ENCODE assay signal across 8 cellular contexts in the genomic region with DNA sequence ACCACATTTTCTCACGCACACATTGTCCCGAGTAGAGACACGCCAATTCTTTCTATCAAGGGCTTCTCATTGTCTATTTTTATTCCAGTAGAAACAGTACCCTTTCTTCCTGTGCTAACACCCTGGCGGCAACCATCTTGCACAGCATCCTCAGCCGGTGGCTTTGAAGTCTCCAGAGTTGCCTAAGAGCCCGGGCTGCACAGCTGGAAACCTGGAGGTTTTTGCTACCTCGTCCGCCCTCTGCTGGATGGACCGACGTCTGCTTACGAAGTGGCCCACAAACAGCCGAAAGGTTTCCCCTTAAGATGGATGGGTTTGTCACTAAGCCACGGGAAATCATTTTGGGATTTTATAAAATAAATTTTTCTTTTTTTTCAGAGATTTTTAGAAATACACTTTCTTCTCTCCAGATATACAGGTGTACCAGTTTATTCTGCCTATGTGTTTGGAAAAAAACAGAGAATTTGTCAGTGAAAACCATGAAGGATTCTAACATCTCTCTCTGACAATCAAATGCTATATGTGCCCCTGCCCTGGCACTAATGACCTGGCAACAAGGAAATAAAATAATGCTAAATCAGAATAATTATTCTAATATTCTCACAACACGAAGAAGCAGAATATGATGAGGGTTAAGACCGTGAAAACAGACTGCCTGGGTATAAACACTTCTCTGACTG.
DNase-seq lines count a peak whose midpoint lies in the region; ATAC-seq, FAIRE-seq and TF ChIP-seq lines count a peak whose summit lies in the region.

No MANE protein-coding gene starts in this region.

- FAIRE-seq in A204.1 (lab: Jason Lieb, UNC) = peak; percentile 86
- FAIRE-seq in bronchial epithelial cell (lab: Jason Lieb, UNC) = no peak
- FAIRE-seq in kidney (lab: Jason Lieb, UNC) = peak; percentile 85

- CTCF ChIA-PET in WTC11 (lab: Charles Lee) = interaction anchor here (0.7 to 2.8 kb wide), 15 partner anchors 8 to 981 kb away, joined by 3 to 11 read pairs (median 4); no protein-coding TSS in a partner anchor

- DNase-seq in NCI-H2171 treated with DMSO at 0.1 percent for 48 hours (lab: John Stamatoyannopoulos, UW) (peak; percentile 79), WTC11 (ENCODE audit: low spot score) (peak; percentile 94), bronchial epithelial cell (ENCODE audit: low read depth) (peak; percentile 85), kidney (peak; percentile 88)
- DNase-seq in stimulated activated CD4-positive, alpha-beta T cell treated with anti-CD3 and anti-CD28 coated beads, Interleukin-2, amount 100 ng/mL, for 24 hours = peak; percentile 67 to 77

- H3K9me3 ChIP-seq in kidney (ENCODE audit: control insufficient read depth in 1 of 2, low read length in 2 of 2) = no peaks in the 10 kb centered on the region

- no peaks in the 10 kb centered on the region for H3K27me3 ChIP-seq in bronchial epithelial cell (ENCODE audit: control insufficient read depth, insufficient read depth, low read length)

- intact Hi-C loops in kidney (cut with DNase I) = no loop called here

- H3K9me3 Mint-ChIP-seq in WTC11 = peaks cover 7% of the 10 kb centered on the region; the same call in 1 of the 2 replicates

- no peak overlapping the region for H3K27ac ChIP-seq in kidney (ENCODE audit: low read depth in 2 of 2, low read length in 2 of 2)

- peak; percentile 62 for TF ChIP-seq CTCF in WTC11 (IDR thresholded peaks at IDR 0.05)
- TF ChIP-seq CTCF in bronchial epithelial cell (IDR thresholded peaks at IDR 0.05; ENCODE audit: insufficient read depth, low read length, severe bottlenecking) = peak; percentile 77
- peak; percentile 77 for TF ChIP-seq CTCF in kidney (IDR thresholded peaks at IDR 0.05; ENCODE audit: borderline replicate concordance, extremely low read depth, insufficient read depth)

- no peak overlapping the region for H3K9ac ChIP-seq in kidney (ENCODE audit: low read length in 2 of 2)

- POLR2A ChIA-PET in WTC11 (lab: Charles Lee) = no interaction called here

- H3K4me3 ChIP-seq in bronchial epithelial cell (ENCODE audit: low read depth, low read length) (no peak overlapping the region), kidney (ENCODE audit: low read length in 2 of 2) (no peak overlapping the region)

- peaks cover 4% of the 10 kb centered on the region; the same call in 1 of the 2 replicates for H3K27me3 Mint-ChIP-seq in WTC11 (ENCODE audit: low read depth)

- no peak overlapping the region for H3K4me3 Mint-ChIP-seq in WTC11

- no peaks in the 10 kb centered on the region for H3K4me1 ChIP-seq in kidney (ENCODE audit: control insufficient read depth in 1 of 2, insufficient read depth in 1 of 2, low read depth in 1 of 2, low read length in 2 of 2)

- H3K27ac Mint-ChIP-seq in WTC11 = no peak overlapping the region

- H3K4me1 Mint-ChIP-seq in WTC11 = no peaks in the 10 kb centered on the region; the same call in 1 of the 2 replicates

- H3K36me3 ChIP-seq in bronchial epithelial cell (ENCODE audit: control insufficient read depth, insufficient read depth, low read length) = no peaks in the 10 kb centered on the region
- H3K36me3 ChIP-seq in kidney (ENCODE audit: control insufficient read depth in 1 of 2, insufficient read depth in 2 of 2, low read length in 2 of 2) = no peaks in the 10 kb centered on the region

- no peaks in the 10 kb centered on the region for H3K36me3 Mint-ChIP-seq in WTC11

- ATAC-seq in GM18519 (IDR thresholded peaks at IDR 0.05; ENCODE audit: low FRiP score, unreplicated experiment) (peak; percentile 88), HG03066 (IDR thresholded peaks at IDR 0.05; ENCODE audit: low read depth, unreplicated experiment) (peak; percentile 88), WTC11 (peak; percentile 99)

TF ChIP-seq in WTC11, 78 proteins besides CTCF, POLR2A, EP300 and RAD21 (continues in another document):
- TF ChIP-seq OVOL2 (CRISPR knock-in tag; IDR thresholded peaks at IDR 0.05; ENCODE audit: borderline replicate concordance) (no peak), SMAD4 (CRISPR knock-in tag; IDR thresholded peaks at IDR 0.05) (no peak), ELF4 (CRISPR knock-in tag; IDR thresholded peaks at IDR 0.05; ENCODE audit: low read depth) (no peak), TEAD4 (CRISPR knock-in tag; IDR thresholded peaks at IDR 0.05) (no peak), MXD4 (CRISPR knock-in tag; IDR thresholded peaks at IDR 0.05; ENCODE audit: borderline replicate concordance) (no peak), ZNF219 (CRISPR knock-in tag; IDR thresholded peaks at IDR 0.05; ENCODE audit: borderline replicate concordance) (no peak), NR3C1 (CRISPR knock-in tag; conservative IDR thresholded peaks at IDR 0.05; ENCODE audit: low read depth) (no peak), EMX1 (CRISPR knock-in tag; IDR thresholded peaks at IDR 0.05) (no peak)
- TF ChIP-seq, protein P1, sequence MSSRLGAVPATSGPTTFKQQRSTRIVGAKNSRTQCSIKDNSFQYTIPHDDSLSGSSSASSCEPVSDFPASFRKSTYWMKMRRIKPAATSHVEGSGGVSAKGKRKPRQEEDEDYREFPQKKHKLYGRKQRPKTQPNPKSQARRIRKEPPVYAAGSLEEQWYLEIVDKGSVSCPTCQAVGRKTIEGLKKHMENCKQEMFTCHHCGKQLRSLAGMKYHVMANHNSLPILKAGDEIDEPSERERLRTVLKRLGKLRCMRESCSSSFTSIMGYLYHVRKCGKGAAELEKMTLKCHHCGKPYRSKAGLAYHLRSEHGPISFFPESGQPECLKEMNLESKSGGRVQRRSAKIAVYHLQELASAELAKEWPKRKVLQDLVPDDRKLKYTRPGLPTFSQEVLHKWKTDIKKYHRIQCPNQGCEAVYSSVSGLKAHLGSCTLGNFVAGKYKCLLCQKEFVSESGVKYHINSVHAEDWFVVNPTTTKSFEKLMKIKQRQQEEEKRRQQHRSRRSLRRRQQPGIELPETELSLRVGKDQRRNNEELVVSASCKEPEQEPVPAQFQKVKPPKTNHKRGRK (CRISPR knock-in tag; IDR thresholded peaks at IDR 0.05; ENCODE audit: borderline replicate concordance) = no peak
- TF ChIP-seq, protein P2, sequence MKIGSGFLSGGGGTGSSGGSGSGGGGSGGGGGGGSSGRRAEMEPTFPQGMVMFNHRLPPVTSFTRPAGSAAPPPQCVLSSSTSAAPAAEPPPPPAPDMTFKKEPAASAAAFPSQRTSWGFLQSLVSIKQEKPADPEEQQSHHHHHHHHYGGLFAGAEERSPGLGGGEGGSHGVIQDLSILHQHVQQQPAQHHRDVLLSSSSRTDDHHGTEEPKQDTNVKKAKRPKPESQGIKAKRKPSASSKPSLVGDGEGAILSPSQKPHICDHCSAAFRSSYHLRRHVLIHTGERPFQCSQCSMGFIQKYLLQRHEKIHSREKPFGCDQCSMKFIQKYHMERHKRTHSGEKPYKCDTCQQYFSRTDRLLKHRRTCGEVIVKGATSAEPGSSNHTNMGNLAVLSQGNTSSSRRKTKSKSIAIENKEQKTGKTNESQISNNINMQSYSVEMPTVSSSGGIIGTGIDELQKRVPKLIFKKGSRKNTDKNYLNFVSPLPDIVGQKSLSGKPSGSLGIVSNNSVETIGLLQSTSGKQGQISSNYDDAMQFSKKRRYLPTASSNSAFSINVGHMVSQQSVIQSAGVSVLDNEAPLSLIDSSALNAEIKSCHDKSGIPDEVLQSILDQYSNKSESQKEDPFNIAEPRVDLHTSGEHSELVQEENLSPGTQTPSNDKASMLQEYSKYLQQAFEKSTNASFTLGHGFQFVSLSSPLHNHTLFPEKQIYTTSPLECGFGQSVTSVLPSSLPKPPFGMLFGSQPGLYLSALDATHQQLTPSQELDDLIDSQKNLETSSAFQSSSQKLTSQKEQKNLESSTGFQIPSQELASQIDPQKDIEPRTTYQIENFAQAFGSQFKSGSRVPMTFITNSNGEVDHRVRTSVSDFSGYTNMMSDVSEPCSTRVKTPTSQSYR (CRISPR knock-in tag; IDR thresholded peaks at IDR 0.05) = no peak
- TF ChIP-seq, protein P3, sequence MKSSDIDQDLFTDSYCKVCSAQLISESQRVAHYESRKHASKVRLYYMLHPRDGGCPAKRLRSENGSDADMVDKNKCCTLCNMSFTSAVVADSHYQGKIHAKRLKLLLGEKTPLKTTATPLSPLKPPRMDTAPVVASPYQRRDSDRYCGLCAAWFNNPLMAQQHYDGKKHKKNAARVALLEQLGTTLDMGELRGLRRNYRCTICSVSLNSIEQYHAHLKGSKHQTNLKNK (CRISPR knock-in tag; IDR thresholded peaks at IDR 0.05) = no peak
- TF ChIP-seq, protein P4, sequence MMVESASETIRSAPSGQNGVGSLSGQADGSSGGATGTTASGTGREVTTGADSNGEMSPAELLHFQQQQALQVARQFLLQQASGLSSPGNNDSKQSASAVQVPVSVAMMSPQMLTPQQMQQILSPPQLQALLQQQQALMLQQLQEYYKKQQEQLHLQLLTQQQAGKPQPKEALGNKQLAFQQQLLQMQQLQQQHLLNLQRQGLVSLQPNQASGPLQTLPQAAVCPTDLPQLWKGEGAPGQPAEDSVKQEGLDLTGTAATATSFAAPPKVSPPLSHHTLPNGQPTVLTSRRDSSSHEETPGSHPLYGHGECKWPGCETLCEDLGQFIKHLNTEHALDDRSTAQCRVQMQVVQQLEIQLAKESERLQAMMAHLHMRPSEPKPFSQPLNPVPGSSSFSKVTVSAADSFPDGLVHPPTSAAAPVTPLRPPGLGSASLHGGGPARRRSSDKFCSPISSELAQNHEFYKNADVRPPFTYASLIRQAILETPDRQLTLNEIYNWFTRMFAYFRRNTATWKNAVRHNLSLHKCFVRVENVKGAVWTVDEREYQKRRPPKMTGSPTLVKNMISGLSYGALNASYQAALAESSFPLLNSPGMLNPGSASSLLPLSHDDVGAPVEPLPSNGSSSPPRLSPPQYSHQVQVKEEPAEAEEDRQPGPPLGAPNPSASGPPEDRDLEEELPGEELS (CRISPR knock-in tag; IDR thresholded peaks at IDR 0.05) = no peak
